18 cellular contexts compared by ENCODE assay signal in genomic region chr17:38418069-38418692, GRCh38. TPM values are rescaled to one million over a fixed set of nuclear protein-coding genes. Genes with fewer than 3 reads are reported as not detected.
DNase-seq lines count a peak whose midpoint lies in the region; ATAC-seq, FAIRE-seq and TF ChIP-seq lines count a peak whose summit lies in the region.
"Had no signal": no experiment of that assay in that cellular context is flagged by ENCODE, and none has a peak within 500 bp of the region (broad histone marks: within the 10 kb centered on the region; RNA-seq: fewer than 3 reads in every experiment).

No MANE protein-coding gene starts in this region.

- no peak for TF ChIP-seq RAD21 in HepG2 (CRISPR knock-in tag; IDR thresholded peaks at IDR 0.05)

- DNase-seq in HepG2 (ENCODE audit: low spot score) (no peak), right lobe of liver (no peak), breast epithelium (ENCODE audit: low spot score in 2 of 2) (no peak), DMS153 treated with DMSO at 0.1 percent for 48 hours (lab: John Stamatoyannopoulos, UW; ENCODE audit: unreplicated experiment) (no peak), kidney (no peak), activated gamma-delta T cell treated with Interleukin-2 at 50 U/mL for 16 hours (no peak)
- no peak for DNase-seq in effector CD4-positive, alpha-beta T cell
- DNase-seq: ACHN; activated CD4-positive, CD25-positive, alpha-beta regulatory T cell; activated effector memory CD4-positive, alpha-beta T cell treated with Interleukin-2 at 50 U/mL for 16 hours; Karpas-422; NCI-H1417 treated with DMSO at 0.1 percent for 48 hours; NCI-H226; SHP77 had no signal

- H3K27ac Mint-ChIP-seq in nephron = peak overlapping the region in 1 of 3 experiments; percentile 67
- H3K27ac Mint-ChIP-seq: CD4-positive, alpha-beta memory T cell had no signal

- POLR2A ChIA-PET in HepG2 (lab: Yijun Ruan, JAX) = interaction anchor here (2.1 kb wide), 1 partner anchor 67 kb away, joined by 7 read pairs; the partner anchor contains the start of gene SOCS7

- no peaks in the 10 kb centered on the region for H3K9me3 Mint-ChIP-seq in nephron
- H3K9me3 Mint-ChIP-seq: CD4-positive, alpha-beta memory T cell had no signal

- H3K4me3 ChIP-seq in HepG2 (replicated peaks in 1 of 3; ENCODE audit: insufficient read depth in 1 of 3, low read depth in 2 of 3, low read length in 3 of 3) = no peak overlapping the region; a peak in 1 of 6 replicates
- no peak overlapping the region for H3K4me3 ChIP-seq in right lobe of liver
- H3K4me3 ChIP-seq in breast epithelium = peak overlapping the region in 2 of 3 donors; percentile 46 to 69
- H3K4me3 ChIP-seq in kidney (ENCODE audit: low read length in 2 of 2) = no peak overlapping the region

- CTCF ChIA-PET in HepG2 (lab: Yijun Ruan, JAX; ENCODE audit: low intra/inter-chr PET ratio, low total read pairs) = no interaction called here

- no peak overlapping the region for H3K9ac ChIP-seq in HepG2 (ENCODE audit: insufficient read depth, low read depth, low read length)
- no peak overlapping the region for H3K9ac ChIP-seq in kidney (ENCODE audit: low read length in 2 of 2)

- 59% methylated on average over 7 of the region's 7 CpGs for WGBS in HepG2 (ENCODE audit: low lambda C conversion rate)
- 83% methylated on average over 1 of the region's 7 CpGs for WGBS in right lobe of liver (ENCODE audit: insufficient coverage, low coverage, low lambda C conversion rate, missing lambda C conversion rate)

- H3K36me3 ChIP-seq in HepG2 (replicated peaks in 1 of 2; ENCODE audit: control insufficient read depth in 1 of 2, insufficient read depth in 2 of 2, low read length in 2 of 2) = no peaks in the 10 kb centered on the region
- H3K36me3 ChIP-seq in right lobe of liver = no peaks in the 10 kb centered on the region
- no peaks in the 10 kb centered on the region for H3K36me3 ChIP-seq in breast epithelium
- no peaks in the 10 kb centered on the region for H3K36me3 ChIP-seq in kidney (ENCODE audit: control insufficient read depth in 1 of 2, insufficient read depth in 2 of 2, low read length in 2 of 2)
- H3K36me3 ChIP-seq: pancreas had no signal

- no peak overlapping the region for H2AFZ ChIP-seq in HepG2 (ENCODE audit: low read length)

- H3K4me2 ChIP-seq in HepG2 (ENCODE audit: low read depth, low read length) = peak overlapping the region; percentile 67; the same call in 1 of the 2 replicates

- TF ChIP-seq EP300 in HepG2 (IDR thresholded peaks at IDR 0.05; ENCODE audit: low read depth in 2 of 2, low read length in 2 of 2) (no peak), HepG2 (CRISPR knock-in tag; IDR thresholded peaks at IDR 0.05; ENCODE audit: borderline replicate concordance) (no peak)

- no peak overlapping the region for H3K27ac ChIP-seq in HepG2 (ENCODE audit: extremely low read length, insufficient read depth, low read length)
- H3K27ac ChIP-seq in right lobe of liver = no peak overlapping the region
- H3K27ac ChIP-seq in breast epithelium = no peak overlapping the region
- H3K27ac ChIP-seq in kidney (ENCODE audit: low read depth in 2 of 2, low read length in 2 of 2) = no peak overlapping the region
- H3K27ac ChIP-seq: pancreas, skin epidermis had no signal

- H3K27me3 Mint-ChIP-seq in nephron (ENCODE audit: low read depth) = peaks cover 47% of the 10 kb centered on the region

- FAIRE-seq in HepG2 (lab: Jason Lieb, UNC) (no peak), kidney (lab: Jason Lieb, UNC) (no peak)
- FAIRE-seq: pancreas had no signal

- H3K4me1 ChIP-seq in HepG2 (ENCODE audit: insufficient read depth, low read length) (peaks cover 34% of the 10 kb centered on the region), right lobe of liver (peaks cover 0 to 9% (median 0%) of the 10 kb centered on the region in 4 donors), breast epithelium (no peaks in the 10 kb centered on the region), kidney (ENCODE audit: control insufficient read depth in 1 of 2, insufficient read depth in 1 of 2, low read depth in 1 of 2, low read length in 2 of 2) (peaks cover 0 to 6% of the 10 kb centered on the region in 2 donors)
- H3K4me1 ChIP-seq: pancreas had no signal

- H3K4me3 Mint-ChIP-seq in nephron = peak overlapping the region; percentile 88 to 93 (median 91)

- H3K79me2 ChIP-seq in HepG2 (ENCODE audit: insufficient read depth, low read length) = no peaks in the 10 kb centered on the region

- TF ChIP-seq CTCF in HepG2 (CRISPR knock-in tag; IDR thresholded peaks at IDR 0.05) = no peak
- TF ChIP-seq CTCF in right lobe of liver (IDR thresholded peaks at IDR 0.05) = no peak
- no peak for TF ChIP-seq CTCF in breast epithelium (IDR thresholded peaks at IDR 0.05)
- no peak for TF ChIP-seq CTCF in nephron (IDR thresholded peaks at IDR 0.05; ENCODE audit: unreplicated experiment in 3 of 3)
- no peak for TF ChIP-seq CTCF in kidney (IDR thresholded peaks at IDR 0.05; ENCODE audit: borderline replicate concordance, extremely low read depth, insufficient read depth)

- no peak for TF ChIP-seq POLR2A in HepG2 (IDR thresholded peaks at IDR 0.05; ENCODE audit: insufficient read depth in 1 of 2, low read depth in 2 of 2, low read length in 2 of 2)
- no peak for TF ChIP-seq POLR2A in right lobe of liver (IDR thresholded peaks at IDR 0.05)
- TF ChIP-seq POLR2A in breast epithelium (IDR thresholded peaks at IDR 0.05) = no peak

- no peaks in the 10 kb centered on the region for H3K36me3 Mint-ChIP-seq in nephron (ENCODE audit: low read depth)
- H3K36me3 Mint-ChIP-seq: CD4-positive, alpha-beta memory T cell had no signal

- H3K27me3 ChIP-seq in HepG2 (ENCODE audit: control insufficient read depth in 1 of 2, insufficient read depth in 2 of 2, low read length in 2 of 2) = peaks cover 23 to 67% of the 10 kb centered on the region in 2 experiments
- H3K27me3 ChIP-seq in right lobe of liver = peaks cover 0 to 5% of the 10 kb centered on the region in 2 donors
- peaks cover 5 to 26% of the 10 kb centered on the region in 2 donors for H3K27me3 ChIP-seq in breast epithelium

- H4K20me1 ChIP-seq in HepG2 (ENCODE audit: insufficient read depth, low read length) = no peaks in the 10 kb centered on the region

- no TSS peak for BruUV-seq in HepG2 (replicated peaks; lab: Mats Ljungman, UMichigan)

- peaks cover 48% of the 10 kb centered on the region for H3K4me1 Mint-ChIP-seq in nephron

- intact Hi-C loops in HepG2 (cut with micrococcal nuclease; ENCODE audit: unreplicated experiment) (no loop called here), right lobe of liver (cut with DNase I) (loop anchor here (5.0 kb wide), 2 partner anchors 71 to 76 kb away; partner anchors contain the start of gene GPR179 (in 1 of the 2)), breast epithelium (cut with DNase I; ENCODE audit: low total_unique reads) (loop anchor here (10.0 kb wide), 1 partner anchor 73 kb away; the partner anchor contains the start of gene GPR179), kidney (cut with DNase I) (no loop called here)

- in situ Hi-C loops in HepG2 (cut with HindIII; ENCODE audit: extremely low pct_ligation_motif_present, low pct_unique_long_range_greater_than_20kb) = no loop called here

- no peak for ATAC-seq in HepG2
- ATAC-seq in right lobe of liver = no peak

- H3K9me3 ChIP-seq in HepG2 (ENCODE audit: low read length) = no peaks in the 10 kb centered on the region
- H3K9me3 ChIP-seq in right lobe of liver = no peaks in the 10 kb centered on the region
- H3K9me3 ChIP-seq in breast epithelium = no peaks in the 10 kb centered on the region
- no peaks in the 10 kb centered on the region for H3K9me3 ChIP-seq in kidney (ENCODE audit: control insufficient read depth in 1 of 2, low read length in 2 of 2)
- H3K9me3 ChIP-seq: pancreas had no signal

TF ChIP-seq in HepG2, 621 proteins besides CTCF, POLR2A, EP300 and RAD21:
- TF ChIP-seq, protein P1, sequence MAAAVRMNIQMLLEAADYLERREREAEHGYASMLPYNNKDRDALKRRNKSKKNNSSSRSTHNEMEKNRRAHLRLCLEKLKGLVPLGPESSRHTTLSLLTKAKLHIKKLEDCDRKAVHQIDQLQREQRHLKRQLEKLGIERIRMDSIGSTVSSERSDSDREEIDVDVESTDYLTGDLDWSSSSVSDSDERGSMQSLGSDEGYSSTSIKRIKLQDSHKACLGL (CRISPR knock-in tag; IDR thresholded peaks at IDR 0.05) = peak; percentile 0; the same call in 1 of the 2 replicates
- no peak for TF ChIP-seq ZNF451 (CRISPR knock-in tag; IDR thresholded peaks at IDR 0.05)

RNA-seq across cellular contexts. Expression of gene ARHGAP23, which starts 10.1 kb away (rescaled TPM):
- total RNA-seq in HepG2 (2016; rRNA removed; fragmentation: Illumina TruSeq; extraction: Trizol) (not detected in 2 replicates), right lobe of liver (1 to 10 TPM; 1.4 to 9.5 (median 3.8) TPM), breast epithelium (10 to 100 TPM; 13.8 to 25.2 (median 21.1) TPM), kidney (53.8 TPM)
- total RNA-seq in HepG2 (2016; cell fraction: cytosol; rRNA removed; fragmentation: Illumina TruSeq; extraction: Trizol; ENCODE audit: low read depth) = not detected in 2 replicates
- total RNA-seq in HepG2 (2016; cell fraction: insoluble cytoplasmic fraction; rRNA removed; fragmentation: Illumina TruSeq; extraction: Trizol) = 0.22 TPM in 1 of 2 replicates, not detected in the other
- not detected in 2 replicates for total RNA-seq in HepG2 (2016; cell fraction: membrane; rRNA removed; fragmentation: Illumina TruSeq; extraction: Trizol)
- 0.96 TPM in 1 of 2 replicates, not detected in the other for total RNA-seq in HepG2 (2016; cell fraction: nucleus; rRNA removed; fragmentation: Illumina TruSeq; extraction: Trizol)
- polyA plus RNA-seq in HepG2 (2011; rRNA removed) (0.03 TPM in 2 replicates), kidney (ENCODE audit: insufficient read depth, low read depth, low replicate concordance) (7.6 TPM)
- polyA plus RNA-seq in HepG2 (2011; cell fraction: cytosol; rRNA removed) = 0.03 and 0.14 TPM in 2 replicates
- polyA plus RNA-seq in HepG2 (2011; cell fraction: nucleus; rRNA removed) = 0.28 and 0.32 TPM in 2 replicates
- 0.08 and 0.20 TPM in 2 replicates for polyA plus RNA-seq in HepG2 (2012)
- 0.18 TPM in 1 of 2 replicates, not detected in the other for polyA plus RNA-seq in HepG2 (2016; cell fraction: cytosol; fragmentation: Illumina TruSeq; extraction: Trizol; ENCODE audit: low read depth)
- polyA plus RNA-seq in HepG2 (2016; cell fraction: insoluble cytoplasmic fraction; fragmentation: Illumina TruSeq; extraction: Trizol; ENCODE audit: low read depth) = 0.04 TPM in 1 of 2 replicates, not detected in the other
- not detected in 2 replicates for polyA plus RNA-seq in HepG2 (2016; cell fraction: membrane; fragmentation: Illumina TruSeq; extraction: Trizol; ENCODE audit: low read depth)
- polyA plus RNA-seq in HepG2 (2016; cell fraction: nucleus; fragmentation: Illumina TruSeq; extraction: Trizol; ENCODE audit: insufficient read depth, low read depth) = 0.15 and 0.55 TPM in 2 replicates
- 41.8 TPM in 1 of 2 replicates, not detected in the other for polyA minus RNA-seq in HepG2 (2011; rRNA and poly(A)+ RNA removed; ENCODE audit: low replicate concordance)
- polyA minus RNA-seq in HepG2 (2011; cell fraction: cytosol; rRNA and poly(A)+ RNA removed) = 0.20 TPM in 1 of 2 replicates, not detected in the other
- polyA minus RNA-seq in HepG2 (2011; cell fraction: nucleus; rRNA and poly(A)+ RNA removed) = 0.39 TPM in 1 of 2 replicates, not detected in the other
- total RNA-seq: CD4-positive, alpha-beta memory T cell had no signal

Comparison
In these comparisons a context has a peak if more than half of its experiments do, and no peak if none do; other contexts are left out.
1. intact Hi-C loops: an anchor here in right lobe of liver (5.0 kb wide) and breast epithelium (10.0 kb wide); none called in HepG2 and kidney.
2. H3K4me3 ChIP-seq: peak in breast epithelium (2 of 3); none in HepG2 (0 of 3), right lobe of liver (0 of 3) and kidney (0 of 2).